8 cellular contexts compared by ENCODE assay signal in genomic region chr6:31158140-31158862, GRCh38. TPM values are rescaled to one million over a fixed set of nuclear protein-coding genes. Genes with fewer than 3 reads are reported as not detected.
DNase-seq lines count a peak whose midpoint lies in the region; ATAC-seq and TF ChIP-seq lines count a peak whose summit lies in the region.

TCF19 (plus strand) TSS chr6:31158589; CDS start chr6:31159470, 881 bp downstream.

- DNase-seq in COLO829 (ENCODE audit: low spot score) (peak; percentile 100), HT-29 (ENCODE audit: low spot score) (peak; percentile 98), lung (ENCODE audit: low spot score) (peak; percentile 99)
- DNase-seq in NK-92 treated with Interleukin-12 subunit alpha and Interleukin-12 subunit beta, amount 100 ng/mL, for 24 hours (lab: John Stamatoyannopoulos, UW): peak; percentile 98
- DNase-seq in activated CD8-positive, alpha-beta memory T cell treated with anti-CD3 and anti-CD28 coated beads for 1 hour (ENCODE audit: extremely low read depth in 1 of 2, low read depth in 1 of 2): peak; percentile 98 to 99
- DNase-seq in stimulated activated CD4-positive, alpha-beta T cell treated with anti-CD3 and anti-CD28 coated beads, TNF-alpha, amount 100 ng/mL, for 24 hours (ENCODE audit: low read depth in 3 of 3): peak; percentile 98 to 99 (median 99)

- H3K27ac ChIP-seq in ectodermal cell (ENCODE audit: insufficient read depth, low read depth, low read length, poor library complexity, severe bottlenecking): no peak within 1 kb of the TSS
- H3K27ac ChIP-seq in lung (ENCODE audit: low read depth in 1 of 2, low read length in 1 of 2): peak within 1 kb of the TSS; percentile 12 to 65

- no peaks in the 10 kb centered on the region for H3K9me3 ChIP-seq in ectodermal cell (ENCODE audit: control insufficient read depth, low read length)
- no peaks in the 10 kb centered on the region for H3K9me3 ChIP-seq in lung (ENCODE audit: control insufficient read depth in 2 of 2, insufficient read depth in 1 of 2, low read length in 1 of 2)

- 0 to 1% methylated on average over 65 of the region's 65 CpGs for WGBS in ectodermal cell, 2 experiments
- WGBS in lung, 2 donors: 0% methylated on average over 65 of the region's 65 CpGs

- no peak for TF ChIP-seq CTCF in lung (IDR thresholded peaks at IDR 0.05; ENCODE audit: control extremely low read depth, extremely low read depth)

- H3K36me3 ChIP-seq in ectodermal cell (ENCODE audit: control insufficient read depth, insufficient read depth, low read length) (peaks cover 17% of the 10 kb centered on the region), lung (ENCODE audit: control insufficient read depth in 2 of 2, insufficient read depth in 2 of 2, low read length in 2 of 2) (peaks cover 0 to 8% of the 10 kb centered on the region in 2 donors)

- peaks cover 4% of the 10 kb centered on the region for H3K4me1 ChIP-seq in ectodermal cell (ENCODE audit: control insufficient read depth, insufficient read depth, low read length)
- peaks cover 4 to 9% of the 10 kb centered on the region in 2 donors for H3K4me1 ChIP-seq in lung (ENCODE audit: control insufficient read depth in 2 of 2, insufficient read depth in 2 of 2, low read length in 2 of 2)

- ATAC-seq in GM21360 (IDR thresholded peaks at IDR 0.05; ENCODE audit: unreplicated experiment) (peak; percentile 65), lung (ENCODE audit: insufficient read depth, low FRiP score) (peak; percentile 97)

- peaks cover 12% of the 10 kb centered on the region for H3K27me3 ChIP-seq in ectodermal cell (ENCODE audit: control insufficient read depth, insufficient read depth, low read length, poor library complexity, severe bottlenecking)
- no peaks in the 10 kb centered on the region for H3K27me3 ChIP-seq in lung (ENCODE audit: control insufficient read depth, insufficient read depth)

- H3K4me3 ChIP-seq in ectodermal cell (ENCODE audit: insufficient read depth, low read depth, low read length): peak within 1 kb of the TSS; percentile 68
- peak within 1 kb of the TSS; percentile 77 for H3K4me3 ChIP-seq in lung

RNA-seq across cellular contexts. Expression of gene TCF19, which starts in this region (rescaled TPM):
- 71.7 and 80.8 TPM in 2 replicates for total RNA-seq in HT-29 (2014; rRNA removed; shearing (Covaris generic))
- polyA plus RNA-seq in ectodermal cell (2013, experiment 1 of 4): 12.9 TPM
- 12.5 TPM for polyA plus RNA-seq in ectodermal cell (2013, experiment 2 of 4)
- 8.2 TPM for polyA plus RNA-seq in ectodermal cell (2013, experiment 3 of 4)
- 10.8 TPM for polyA plus RNA-seq in ectodermal cell (2013, experiment 4 of 4)
- total RNA-seq in lung: 1 to 10 TPM; 5.4 to 9.4 TPM
- 1 to 10 TPM; 4.1 to 4.9 TPM for polyA plus RNA-seq in lung
